Comparison of ENCODE assay signal across 31 cellular contexts in the genomic region with DNA sequence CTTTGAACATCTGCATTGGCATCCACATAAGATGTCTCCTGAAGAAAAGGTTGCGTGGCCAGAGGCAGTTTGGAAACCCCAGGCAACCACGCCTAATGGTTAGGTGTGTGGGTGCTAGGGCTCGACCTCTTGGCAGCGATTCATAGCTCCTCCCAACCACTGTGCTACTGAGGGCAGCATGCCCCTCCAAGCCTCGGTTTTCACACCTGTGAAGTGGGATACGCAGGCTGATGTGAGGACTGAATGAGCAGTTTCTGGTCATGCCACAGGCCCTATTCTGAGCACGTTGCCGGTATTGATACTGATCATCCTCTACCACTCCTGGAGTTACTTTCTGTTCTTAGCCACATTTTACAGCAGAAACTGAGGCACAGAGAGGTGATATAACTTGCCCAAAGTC. TPM values are rescaled to one million over a fixed set of nuclear protein-coding genes. Genes with fewer than 3 reads are reported as not detected.
DNase-seq lines count a peak whose midpoint lies in the region; ATAC-seq, FAIRE-seq and TF ChIP-seq lines count a peak whose summit lies in the region.
"Had no signal": no experiment of that assay in that cellular context is flagged by ENCODE, and none has a peak within 500 bp of the region (broad histone marks: within the 10 kb centered on the region; RNA-seq: fewer than 3 reads in every experiment).

No MANE protein-coding gene starts in this region.

- H3K4me3 Mint-ChIP-seq in activated CD8-positive, alpha-beta memory T cell treated with anti-CD3 and anti-CD28 coated beads, Interleukin-2, amount 10 ng/mL, durations not matched to agents 7 days and 5 days, result no peak overlapping the region
- no peak overlapping the region for H3K4me3 Mint-ChIP-seq in astrocyte (ENCODE audit: unreplicated experiment)
- peak overlapping the region in 2 of 5 donors; percentile 5 to 6 for H3K4me3 Mint-ChIP-seq in immature natural killer cell
- H3K4me3 Mint-ChIP-seq in stimulated activated effector memory CD8-positive, alpha-beta T cell treated with anti-CD3 and anti-CD28 coated beads, Interleukin-12 subunit alpha, Interleukin-12 subunit beta, amount 100 ng/mL, for 72 hours, result no peak overlapping the region
- H3K4me3 Mint-ChIP-seq: activated T-cell treated with anti-CD3 and anti-CD28 coated beads, Interleukin-2, amount 50 U/mL, for 24 hours; H9 had no signal

- TF ChIP-seq POLR2A in GM18505 (IDR thresholded peaks at IDR 0.05; ENCODE audit: borderline replicate concordance, extremely low read depth, insufficient read depth, insufficient read length), result no peak

- H3K27me3 ChIP-seq in astrocyte (ENCODE audit: insufficient read depth, low read length) (no peaks in the 10 kb centered on the region), tibial artery (no peaks in the 10 kb centered on the region), osteoblast (ENCODE audit: insufficient read depth, low read length) (no peaks in the 10 kb centered on the region)
- H3K27me3 ChIP-seq: dorsolateral prefrontal cortex, neutrophil, SJSA1 had no signal

- H3K4me1 ChIP-seq in astrocyte (ENCODE audit: insufficient read depth, low read length) (peaks cover 25% of the 10 kb centered on the region), tibial artery (peaks cover 0 to 67% (median 48%) of the 10 kb centered on the region in 4 donors), osteoblast (ENCODE audit: insufficient read depth, low read length) (peaks cover 16% of the 10 kb centered on the region)

- H3K27me3 Mint-ChIP-seq in activated CD8-positive, alpha-beta memory T cell treated with anti-CD3 and anti-CD28 coated beads, Interleukin-2, amount 10 ng/mL, durations not matched to agents 7 days and 5 days, result no peaks in the 10 kb centered on the region
- H3K27me3 Mint-ChIP-seq in astrocyte (ENCODE audit: low read depth, unreplicated experiment) (no peaks in the 10 kb centered on the region), immature natural killer cell (ENCODE audit: low read depth in 3 of 3) (peaks cover 0 to 3% (median 2%) of the 10 kb centered on the region in 3 donors)
- H3K27me3 Mint-ChIP-seq: activated T-cell treated with anti-CD3 and anti-CD28 coated beads, Interleukin-2, amount 50 U/mL, for 24 hours had no signal

- H3K9ac ChIP-seq in astrocyte (ENCODE audit: low read length), result no peak overlapping the region

- no peaks in the 10 kb centered on the region for H3K9me3 Mint-ChIP-seq in activated CD8-positive, alpha-beta memory T cell treated with anti-CD3 and anti-CD28 coated beads, Interleukin-2, amount 10 ng/mL, durations not matched to agents 7 days and 5 days (ENCODE audit: low read depth)
- H3K9me3 Mint-ChIP-seq in astrocyte (ENCODE audit: unreplicated experiment), result no peaks in the 10 kb centered on the region
- no peaks in the 10 kb centered on the region for H3K9me3 Mint-ChIP-seq in immature natural killer cell
- H3K9me3 Mint-ChIP-seq in stimulated activated effector memory CD8-positive, alpha-beta T cell treated with anti-CD3 and anti-CD28 coated beads, Interleukin-12 subunit alpha, Interleukin-12 subunit beta, amount 100 ng/mL, for 72 hours, result no peaks in the 10 kb centered on the region
- H3K9me3 Mint-ChIP-seq: activated T-cell treated with anti-CD3 and anti-CD28 coated beads, Interleukin-2, amount 50 U/mL, for 24 hours; H9 had no signal

- intact Hi-C loops in tibial artery (cut with DNase I; ENCODE audit: low total_unique reads), result no loop called here

- no peaks in the 10 kb centered on the region for H3K36me3 Mint-ChIP-seq in activated CD8-positive, alpha-beta memory T cell treated with anti-CD3 and anti-CD28 coated beads, Interleukin-2, amount 10 ng/mL, durations not matched to agents 7 days and 5 days
- H3K36me3 Mint-ChIP-seq in astrocyte (ENCODE audit: low read depth, unreplicated experiment), result peaks cover 10% of the 10 kb centered on the region
- H3K36me3 Mint-ChIP-seq in immature natural killer cell, result no peaks in the 10 kb centered on the region
- no peaks in the 10 kb centered on the region for H3K36me3 Mint-ChIP-seq in stimulated activated effector memory CD8-positive, alpha-beta T cell treated with anti-CD3 and anti-CD28 coated beads, Interleukin-12 subunit alpha, Interleukin-12 subunit beta, amount 100 ng/mL, for 72 hours

- H2AFZ ChIP-seq in astrocyte (ENCODE audit: low read depth, low read length) (no peak overlapping the region), osteoblast (ENCODE audit: low read length) (no peak overlapping the region)

- CTCF ChIA-PET in activated CD8-positive, alpha-beta memory T cell treated with anti-CD3 and anti-CD28 coated beads, Interleukin-2, amount 10 ng/mL, durations not matched to agents 7 days and 5 days (lab: Charles Lee), result interaction anchor here (1.3 kb wide), 1 partner anchor 18 kb away, joined by 5 read pairs; no protein-coding TSS in a partner anchor

- ATAC-seq in activated CD8-positive, alpha-beta memory T cell treated with anti-CD3 and anti-CD28 coated beads, Interleukin-2, amount 10 ng/mL, durations not matched to agents 7 days and 5 days, result peak; percentile 46
- peak; percentile 70 for ATAC-seq in stimulated activated effector memory CD8-positive, alpha-beta T cell treated with anti-CD3 and anti-CD28 coated beads, Interleukin-12 subunit alpha, Interleukin-12 subunit beta, amount 100 ng/mL, for 72 hours
- ATAC-seq in GM18505 (IDR thresholded peaks at IDR 0.05; ENCODE audit: unreplicated experiment), result no peak
- ATAC-seq: left lobe of liver, sciatic nerve had no signal

- TF ChIP-seq CTCF in astrocyte (IDR thresholded peaks at IDR 0.05; ENCODE audit: insufficient read depth, low read depth, low read length) (no peak), tibial artery (IDR thresholded peaks at IDR 0.05) (no peak), osteoblast (IDR thresholded peaks at IDR 0.05; ENCODE audit: extremely low read depth, low read depth, low read length) (no peak)

- no peak overlapping the region for H3K27ac Mint-ChIP-seq in activated CD8-positive, alpha-beta memory T cell treated with anti-CD3 and anti-CD28 coated beads, Interleukin-2, amount 10 ng/mL, durations not matched to agents 7 days and 5 days
- peak overlapping the region; percentile 8 for H3K27ac Mint-ChIP-seq in astrocyte (ENCODE audit: unreplicated experiment)
- H3K27ac Mint-ChIP-seq in immature natural killer cell, result peak overlapping the region in 3 of 6 donors; percentile 14 to 66 (median 15)
- H3K27ac Mint-ChIP-seq in stimulated activated effector memory CD8-positive, alpha-beta T cell treated with anti-CD3 and anti-CD28 coated beads, Interleukin-12 subunit alpha, Interleukin-12 subunit beta, amount 100 ng/mL, for 72 hours, result no peak overlapping the region
- H3K27ac Mint-ChIP-seq: activated T-cell treated with anti-CD3 and anti-CD28 coated beads, Interleukin-2, amount 50 U/mL, for 24 hours; H9 had no signal

- FAIRE-seq in astrocyte (lab: Jason Lieb, UNC), result no peak
- FAIRE-seq: endothelial cell of umbilical vein, GM12891 had no signal

- DNase-seq in activated CD8-positive, alpha-beta memory T cell treated with anti-CD3 and anti-CD28 coated beads, Interleukin-2, amount 10 ng/mL, durations not matched to agents 7 days and 5 days, result no peak
- no peak for DNase-seq in activated CD8-positive, alpha-beta memory T cell treated with anti-CD3 and anti-CD28 coated beads, Interleukin-2, amount 50 U/mL, for 4 hours
- DNase-seq in astrocyte (ENCODE audit: low read depth) (no peak), immature natural killer cell (peak in 2 of 3 donors; percentile 4 to 19), tibial artery (no peak), osteoblast (ENCODE audit: insufficient read length, low spot score, missing footprints) (no peak)
- DNase-seq in stimulated activated effector memory CD8-positive, alpha-beta T cell treated with anti-CD3 and anti-CD28 coated beads, Interleukin-12 subunit alpha, Interleukin-12 subunit beta, amount 100 ng/mL, for 72 hours (ENCODE audit: low spot score in 2 of 2), result peak in 1 of 2 donors; percentile 51
- DNase-seq: 8988T; activated CD4-positive, alpha-beta T cell treated with anti-CD3 and anti-CD28 coated beads for 48 hours; activated gamma-delta T cell; activated T-cell treated with anti-CD3 and anti-CD28 coated beads, Interleukin-2, amount 50 U/mL, for 24 hours; C1 segment of cervical spinal cord; cerebellar nuclear complex; COR-L47; DMS53; dorsolateral prefrontal cortex; H9; Karpas-422; NCI-H1417; NCI-H2081; NCI-H2227 treated with DMSO at 0.1 percent for 48 hours; stimulated activated CD4-positive, alpha-beta T cell treated with anti-CD3 and anti-CD28 coated beads, Interleukin-4, amount 100 ng/mL, for 1 hour; T1000; WERI-Rb-1 had no signal

- peaks cover 96% of the 10 kb centered on the region for H3K79me2 ChIP-seq in astrocyte (ENCODE audit: insufficient read depth, low read length)
- H3K79me2 ChIP-seq in osteoblast (ENCODE audit: insufficient read depth, low read length), result peaks cover 95% of the 10 kb centered on the region

- H4K20me1 ChIP-seq in astrocyte (ENCODE audit: insufficient read depth, low read length) (peaks cover 92% of the 10 kb centered on the region), osteoblast (ENCODE audit: insufficient read depth, low read length) (peaks cover 78% of the 10 kb centered on the region)

- H3K4me3 ChIP-seq in astrocyte (ENCODE audit: insufficient read depth, low read depth, low read length), result no peak overlapping the region
- no peak overlapping the region for H3K4me3 ChIP-seq in tibial artery
- H3K4me3 ChIP-seq in osteoblast (ENCODE audit: insufficient read depth, low read length), result no peak overlapping the region
- H3K4me3 ChIP-seq: dorsolateral prefrontal cortex, SJSA1 had no signal

- H3K9me3 ChIP-seq in astrocyte (ENCODE audit: insufficient read depth, low read depth, low read length) (no peaks in the 10 kb centered on the region), tibial artery (no peaks in the 10 kb centered on the region), osteoblast (ENCODE audit: low read depth, low read length) (no peaks in the 10 kb centered on the region)
- H3K9me3 ChIP-seq: neutrophil, SJSA1 had no signal

- H3K4me2 ChIP-seq in astrocyte (ENCODE audit: low read length) (no peak overlapping the region), osteoblast (ENCODE audit: insufficient read depth, low read length) (no peak overlapping the region)

- H3K36me3 ChIP-seq in astrocyte (ENCODE audit: insufficient read depth, low read length) (peaks cover 19% of the 10 kb centered on the region), tibial artery (peaks cover 8 to 34% (median 14%) of the 10 kb centered on the region in 3 donors), osteoblast (ENCODE audit: insufficient read depth, low read length) (peaks cover 58% of the 10 kb centered on the region)

- H3K27ac ChIP-seq in astrocyte (ENCODE audit: low read depth, low read length) (no peak overlapping the region), tibial artery (peak overlapping the region in 1 of 2 donors; percentile 6), osteoblast (ENCODE audit: low read depth, low read length) (no peak overlapping the region)
- H3K27ac ChIP-seq: neutrophil, SJSA1, WERI-Rb-1 had no signal

- H3K4me1 Mint-ChIP-seq in activated CD8-positive, alpha-beta memory T cell treated with anti-CD3 and anti-CD28 coated beads, Interleukin-2, amount 10 ng/mL, durations not matched to agents 7 days and 5 days, result peaks cover 6% of the 10 kb centered on the region
- peaks cover 49% of the 10 kb centered on the region for H3K4me1 Mint-ChIP-seq in astrocyte (ENCODE audit: low read depth, unreplicated experiment)
- H3K4me1 Mint-ChIP-seq in immature natural killer cell, result peaks cover 9 to 12% of the 10 kb centered on the region in 2 donors
- H3K4me1 Mint-ChIP-seq in stimulated activated effector memory CD8-positive, alpha-beta T cell treated with anti-CD3 and anti-CD28 coated beads, Interleukin-12 subunit alpha, Interleukin-12 subunit beta, amount 100 ng/mL, for 72 hours, result peaks cover 13% of the 10 kb centered on the region

RNA-seq across cellular contexts. Expression of a gene that starts 19.1 kb away (rescaled TPM):
- under 1 TPM; 0.58 to 0.68 TPM for total RNA-seq in activated CD8-positive, alpha-beta memory T cell treated with anti-CD3 and anti-CD28 coated beads, Interleukin-2, amount 10 ng/mL, durations not matched to agents 7 days and 5 days
- total RNA-seq in astrocyte, result 293 and 321 TPM in 2 replicates
- polyA plus RNA-seq in immature natural killer cell, result 1 to 10 TPM; 1.2 to 3.2 (median 1.4) TPM
- 89.9 and 104 TPM in 2 replicates for total RNA-seq in osteoblast

Comparison
In these comparisons a context has a peak if more than half of its experiments do, and no peak if none do; other contexts are left out.
1. DNase-seq: peak in immature natural killer cell (2 of 3); none in activated CD8-positive, alpha-beta memory T cell treated with anti-CD3 and anti-CD28 coated beads, Interleukin-2, amount 10 ng/mL, durations not matched to agents 7 days and 5 days (single experiment), activated CD8-positive, alpha-beta memory T cell treated with anti-CD3 and anti-CD28 coated beads, Interleukin-2, amount 50 U/mL, for 4 hours (single experiment), astrocyte (single experiment), tibial artery (0 of 2) and osteoblast (single experiment).
2. RNA of a gene that starts 19.1 kb away (total RNA-seq): 293 to 321 TPM in astrocyte and 89.9 to 104 TPM in osteoblast; 0.58 to 0.68 TPM in activated CD8-positive, alpha-beta memory T cell treated with anti-CD3 and anti-CD28 coated beads, Interleukin-2, amount 10 ng/mL, durations not matched to agents 7 days and 5 days; every median in the first group is over 10 times any median in the second.